8 cellular contexts compared by ENCODE assay signal in the genomic region with DNA sequence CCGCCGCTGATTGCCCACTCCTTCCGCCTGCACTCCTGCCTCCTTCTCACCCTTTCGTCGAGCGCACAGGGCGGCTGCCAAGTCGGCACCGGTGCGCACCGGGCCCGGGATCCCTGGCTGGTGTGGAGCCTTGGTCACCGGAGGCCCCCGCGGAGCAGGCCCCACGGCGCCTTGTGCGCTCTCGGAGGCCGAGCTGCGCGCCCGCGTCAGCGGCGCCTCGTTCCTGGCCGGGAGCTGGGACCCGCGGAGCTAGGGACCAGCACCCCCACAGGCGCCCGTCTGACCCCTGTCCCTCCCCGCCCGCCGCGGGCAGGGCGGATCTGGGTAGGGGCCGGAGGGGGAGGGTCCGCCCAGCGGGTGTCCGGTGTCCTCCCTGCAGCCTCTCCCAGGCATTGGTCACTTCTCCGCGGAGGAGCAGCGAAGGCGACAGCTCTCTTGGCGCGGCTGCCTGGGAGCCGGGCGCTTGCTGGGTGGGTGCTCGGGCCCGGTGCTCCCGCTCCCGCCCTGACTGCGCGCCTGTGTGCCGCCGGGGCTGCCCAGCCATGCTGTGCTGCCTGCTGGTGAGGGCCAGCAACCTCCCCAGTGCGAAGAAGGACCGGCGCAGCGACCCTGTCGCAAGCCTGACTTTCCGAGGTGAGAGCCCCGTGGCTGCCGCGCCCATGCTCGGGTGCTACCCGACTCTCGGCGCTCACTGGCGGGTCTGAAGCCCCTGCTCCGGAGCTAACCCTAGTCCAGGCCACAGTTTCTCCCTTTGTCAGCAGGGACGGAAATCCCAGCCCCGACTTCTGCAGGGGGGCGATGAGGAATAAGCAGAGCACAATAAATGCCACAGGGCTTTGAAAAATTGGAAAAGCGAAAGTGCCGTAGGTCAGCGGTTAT. TPM values are rescaled to one million over a fixed set of nuclear protein-coding genes. Genes with fewer than 3 reads are reported as not detected.
DNase-seq lines count a peak whose midpoint lies in the region; ATAC-seq, FAIRE-seq and TF ChIP-seq lines count a peak whose summit lies in the region.

No MANE protein-coding gene starts in this region.

- H3K9me3 ChIP-seq in endothelial cell of umbilical vein (replicated peaks; ENCODE audit: control insufficient read depth, insufficient read depth, low read length) (no peaks in the 10 kb centered on the region), mucosa of rectum (ENCODE audit: control insufficient read depth in 2 of 2, low read length in 2 of 2) (no peaks in the 10 kb centered on the region), aorta (ENCODE audit: control insufficient read depth, low read length) (no peaks in the 10 kb centered on the region)

- peak; percentile 75 for FAIRE-seq in endothelial cell of umbilical vein (lab: Jason Lieb, UNC)

- H3K27me3 ChIP-seq in endothelial cell of umbilical vein (ENCODE audit: control insufficient read depth in 2 of 2, insufficient read depth in 2 of 2, low read length in 2 of 2): no peaks in the 10 kb centered on the region
- H3K27me3 ChIP-seq in mucosa of rectum (ENCODE audit: control insufficient read depth in 2 of 2, insufficient read depth in 2 of 2, low read length in 2 of 2): peaks cover 21 to 26% of the 10 kb centered on the region in 2 donors
- H3K27me3 ChIP-seq in aorta (ENCODE audit: control insufficient read depth in 1 of 2, insufficient read depth in 2 of 2, low read length in 1 of 2): no peaks in the 10 kb centered on the region

- no peaks in the 10 kb centered on the region for H3K9me3 Mint-ChIP-seq in activated T-cell treated with anti-CD3 and anti-CD28 coated beads, Interleukin-2, amount 50 U/mL, for 4 hours

- H3K4me3 Mint-ChIP-seq in activated T-cell treated with anti-CD3 and anti-CD28 coated beads, Interleukin-2, amount 50 U/mL, for 4 hours: peak overlapping the region; percentile 78

- peaks cover 6% of the 10 kb centered on the region for H3K4me1 Mint-ChIP-seq in activated T-cell treated with anti-CD3 and anti-CD28 coated beads, Interleukin-2, amount 50 U/mL, for 4 hours (ENCODE audit: low read depth)

- H4K20me1 ChIP-seq in endothelial cell of umbilical vein (replicated peaks; ENCODE audit: control insufficient read depth, extremely low read depth, insufficient read depth, low read length): no peaks in the 10 kb centered on the region

- H3K27me3 Mint-ChIP-seq in activated T-cell treated with anti-CD3 and anti-CD28 coated beads, Interleukin-2, amount 50 U/mL, for 4 hours (ENCODE audit: low read depth): peaks cover 26% of the 10 kb centered on the region

- peak; percentile 51 to 68 for ATAC-seq in activated T-cell treated with anti-CD3 and anti-CD28 coated beads, Interleukin-2, amount 50 U/mL, for 4 hours
- ATAC-seq in aorta (ENCODE audit: low FRiP score): peak; percentile 71
- ATAC-seq in GM21528 (IDR thresholded peaks at IDR 0.05; ENCODE audit: low FRiP score, unreplicated experiment): no peak

- dilution Hi-C loops in endothelial cell of umbilical vein (cut with MboI; ENCODE audit: extremely low pct_ligation_motif_present, low sequenced_read_pairs): no loop called here

- no peaks in the 10 kb centered on the region for H3K36me3 Mint-ChIP-seq in activated T-cell treated with anti-CD3 and anti-CD28 coated beads, Interleukin-2, amount 50 U/mL, for 4 hours (ENCODE audit: insufficient read depth)

- DNase-seq in activated T-cell treated with anti-CD3 and anti-CD28 coated beads, Interleukin-2, amount 50 U/mL, for 4 hours: no peak
- DNase-seq in activated T-cell treated with anti-CD3 and anti-CD28 coated beads for 4 hours: no peak
- peak; percentile 24 for DNase-seq in RPMI8226
- peak; percentile 52 for DNase-seq in endothelial cell of umbilical vein (ENCODE audit: low read depth, low spot score)
- DNase-seq in aorta: peak; percentile 63 to 83
- no peak for DNase-seq in central memory CD4-positive, alpha-beta T cell

- H2AFZ ChIP-seq in endothelial cell of umbilical vein (ENCODE audit: low read depth, low read length): peak overlapping the region; percentile 91

- H3K27ac ChIP-seq in endothelial cell of umbilical vein (ENCODE audit: insufficient read depth, low read depth, low read length): peak overlapping the region; percentile 65
- H3K27ac ChIP-seq in mucosa of rectum (ENCODE audit: low read depth in 2 of 2, low read length in 2 of 2): no peak overlapping the region
- H3K27ac ChIP-seq in aorta (ENCODE audit: low read depth in 1 of 2, low read length in 2 of 2): no peak overlapping the region

- TF ChIP-seq CTCF in endothelial cell of umbilical vein (IDR thresholded peaks at IDR 0.05; ENCODE audit: extremely low read depth in 1 of 2, insufficient read depth in 1 of 2, low read depth in 1 of 2, low read length in 2 of 2): no peak

- H3K9me1 ChIP-seq in endothelial cell of umbilical vein (replicated peaks; ENCODE audit: control insufficient read depth, extremely low read depth, insufficient read depth, low read length): no peaks in the 10 kb centered on the region

- POLR2A ChIA-PET in endothelial cell of umbilical vein (lab: Charles Lee): interaction anchor here (0.9 to 1.5 kb wide), 5 partner anchors 12 to 43 kb away, joined by 3 to 6 read pairs (median 3); no protein-coding TSS in a partner anchor

- peak overlapping the region; percentile 90 for H3K9ac ChIP-seq in endothelial cell of umbilical vein (replicated peaks; ENCODE audit: extremely low read depth, insufficient read depth, low read length)
- H3K9ac ChIP-seq in mucosa of rectum (ENCODE audit: low read depth in 1 of 2, low read length in 2 of 2): peak overlapping the region in 1 of 2 donors; percentile 38

- peak; percentile 69 for TF ChIP-seq POLR2A in endothelial cell of umbilical vein (IDR thresholded peaks at IDR 0.05; ENCODE audit: low read depth, low read length)

- intact Hi-C loops in endothelial cell of umbilical vein (cut with micrococcal nuclease) (loop anchor here (1.0 kb wide), 2 partner anchors 26 to 38 kb away; no protein-coding TSS in a partner anchor), aorta (cut with DNase I) (loop anchor here in 1 of 2 donors (2.0 kb wide), 1 partner anchor 44 kb away; no protein-coding TSS in a partner anchor)

- H3K4me2 ChIP-seq in endothelial cell of umbilical vein (ENCODE audit: insufficient read depth, low read length): peak overlapping the region; percentile 98

- H3K36me3 ChIP-seq in endothelial cell of umbilical vein (ENCODE audit: control insufficient read depth in 2 of 2, extremely low read depth in 1 of 2, insufficient read depth in 2 of 2, low read length in 2 of 2) (no peaks in the 10 kb centered on the region), mucosa of rectum (ENCODE audit: control insufficient read depth in 2 of 2, insufficient read depth in 2 of 2, low read length in 2 of 2) (no peaks in the 10 kb centered on the region), aorta (ENCODE audit: control insufficient read depth in 1 of 2, insufficient read depth in 2 of 2, low read length in 1 of 2) (no peaks in the 10 kb centered on the region)

- WGBS in aorta, 2 donors: 1% methylated on average over 68 to 78 of the region's 78 CpGs

- H3K79me2 ChIP-seq in endothelial cell of umbilical vein (ENCODE audit: control insufficient read depth, insufficient read depth, low read length): peaks cover 6% of the 10 kb centered on the region

- peak overlapping the region; percentile 65 to 98 (median 83) for H3K4me3 ChIP-seq in endothelial cell of umbilical vein (replicated peaks in 1 of 3; ENCODE audit: insufficient read depth in 1 of 3, low read depth in 1 of 3, low read length in 3 of 3)
- H3K4me3 ChIP-seq in mucosa of rectum (ENCODE audit: low read length in 2 of 2): peak overlapping the region; percentile 69 to 74
- H3K4me3 ChIP-seq in aorta (ENCODE audit: low read length in 2 of 2): peak overlapping the region; percentile 20 to 69

- BruUV-seq in endothelial cell of umbilical vein (replicated peaks; lab: Mats Ljungman, UMichigan): TSS peak; percentile 64

- CTCF ChIA-PET in endothelial cell of umbilical vein (lab: Charles Lee): interaction anchor here (1.0 to 19.5 kb wide), 6 partner anchors 10 to 167 kb away, joined by 4 to 670 read pairs (median 7); a partner anchor contains a TSS

- H3K4me1 ChIP-seq in endothelial cell of umbilical vein (ENCODE audit: control insufficient read depth, extremely low read depth, insufficient read depth, low read length): peaks cover 34% of the 10 kb centered on the region
- H3K4me1 ChIP-seq in mucosa of rectum (ENCODE audit: control insufficient read depth in 2 of 2, insufficient read depth in 2 of 2, low read length in 2 of 2): peaks cover 3 to 5% of the 10 kb centered on the region in 2 donors
- H3K4me1 ChIP-seq in aorta (ENCODE audit: control insufficient read depth in 1 of 2, insufficient read depth in 2 of 2, low read length in 2 of 2): no peaks in the 10 kb centered on the region

TF ChIP-seq in endothelial cell of umbilical vein, 7 proteins besides CTCF, POLR2A, EP300 and RAD21:
- TF ChIP-seq POLR2AphosphoS5 (IDR thresholded peaks at IDR 0.05; ENCODE audit: insufficient read depth, low read depth, low read length): peak; percentile 69
- TF ChIP-seq FOS (IDR thresholded peaks at IDR 0.05; ENCODE audit: borderline replicate concordance, insufficient read depth, low read length): no peak

RNA-seq across cellular contexts. Expression of a gene that starts 13.2 kb away (rescaled TPM):
- under 1 TPM; 0.16 to 0.87 (median 0.25) TPM for total RNA-seq in activated T-cell treated with anti-CD3 and anti-CD28 coated beads, Interleukin-2, amount 50 U/mL, for 4 hours
- total RNA-seq in endothelial cell of umbilical vein (134 and 152 TPM in 2 replicates), aorta (10 to 100 TPM; 21.3 to 28.8 TPM)
- polyA plus RNA-seq in endothelial cell of umbilical vein (50.9 and 53.5 TPM in 2 replicates), aorta (10 to 100 TPM in 1 of 2 donors, 1 to 10 TPM in 1; 3.1 to 13.8 TPM)
- 49.0 and 50.6 TPM in 2 replicates for polyA plus RNA-seq in endothelial cell of umbilical vein (2011; cell fraction: cytosol; rRNA removed)
- 84.1 and 102 TPM in 2 replicates for polyA plus RNA-seq in endothelial cell of umbilical vein (2011; cell fraction: nucleus; rRNA removed)
- 29.9 and 46.0 TPM in 2 replicates for polyA plus RNA-seq in endothelial cell of umbilical vein (2012)
- 111 and 117 TPM in 2 replicates for polyA minus RNA-seq in endothelial cell of umbilical vein
- polyA minus RNA-seq in endothelial cell of umbilical vein (2011; cell fraction: cytosol; rRNA and poly(A)+ RNA removed): 0.72 TPM
- polyA minus RNA-seq in endothelial cell of umbilical vein (2011; cell fraction: nucleus; rRNA and poly(A)+ RNA removed): 62.9 and 88.7 TPM in 2 replicates

Comparison
In these comparisons a context has a peak if more than half of its experiments do, and no peak if none do; other contexts are left out.
1. DNase-seq: peak in RPMI8226 (single experiment), endothelial cell of umbilical vein (single experiment) and aorta (2 of 2); none in activated T-cell treated with anti-CD3 and anti-CD28 coated beads, Interleukin-2, amount 50 U/mL, for 4 hours (single experiment), activated T-cell treated with anti-CD3 and anti-CD28 coated beads for 4 hours (single experiment) and central memory CD4-positive, alpha-beta T cell (single experiment).
2. RNA of a gene that starts 13.2 kb away (total RNA-seq): 134 to 152 TPM in endothelial cell of umbilical vein and 21.3 to 28.8 TPM in aorta; 0.16 to 0.87 TPM in activated T-cell treated with anti-CD3 and anti-CD28 coated beads, Interleukin-2, amount 50 U/mL, for 4 hours; every median in the first group is over 10 times any median in the second.
3. Peak in every context shown above with its lines, with median percentiles within 50 percentile points of each other: H3K4me3 ChIP-seq.